In genomic region chr1:2020310-2020655, GRCh38 we compare ENCODE assay signal across 1 cellular context.
TF ChIP-seq lines count a peak whose summit lies in the region.

No MANE protein-coding gene starts in this region.

TF ChIP-seq in GM23338, 12 proteins besides CTCF, POLR2A, EP300 and RAD21 (continued from another document):
- TF ChIP-seq ETS1 (IDR thresholded peaks at IDR 0.05) (no peak), JUNB (IDR thresholded peaks at IDR 0.05; ENCODE audit: unreplicated experiment) (no peak), ZNF462 (CRISPR knock-in tag; IDR thresholded peaks at IDR 0.05) (no peak), CREB1 (CRISPR knock-in tag; IDR thresholded peaks at IDR 0.05; ENCODE audit: low read depth) (no peak), REST (IDR thresholded peaks at IDR 0.05; ENCODE audit: unreplicated experiment) (no peak), EZH2phosphoT487 (IDR thresholded peaks at IDR 0.05; ENCODE audit: unreplicated experiment) (no peak), EZH2 (IDR thresholded peaks at IDR 0.05; ENCODE audit: low read depth, unreplicated experiment) (no peak), ZNF331 (CRISPR knock-in tag; IDR thresholded peaks at IDR 0.05; ENCODE audit: low read depth) (no peak), POLR2AphosphoS5 (IDR thresholded peaks at IDR 0.05; ENCODE audit: low read depth) (no peak), ZNF114 (CRISPR knock-in tag; IDR thresholded peaks at IDR 0.05) (no peak), STAT1 (IDR thresholded peaks at IDR 0.05; ENCODE audit: unreplicated experiment) (no peak)
